In the genomic region with DNA sequence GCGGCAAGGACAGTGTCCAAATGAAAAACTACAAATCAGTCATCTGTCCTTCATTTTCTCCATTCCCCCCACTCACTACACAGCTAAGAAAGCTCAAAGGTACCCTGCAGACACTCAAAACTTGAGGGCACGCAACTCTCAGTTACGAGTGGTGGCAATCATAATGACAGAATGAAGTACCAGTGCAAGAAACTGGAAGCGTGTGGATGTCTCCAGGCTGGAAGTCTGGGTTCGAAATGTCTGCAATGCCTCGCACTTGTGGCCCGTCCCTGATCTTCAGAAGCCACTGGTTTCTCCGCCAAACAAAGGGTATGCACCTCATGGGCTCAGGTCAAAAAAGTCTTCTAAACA, we compare ENCODE assay signal across 8 cellular contexts. TPM values are rescaled to one million over a fixed set of nuclear protein-coding genes. Genes with fewer than 3 reads are reported as not detected.
DNase-seq lines count a peak whose midpoint lies in the region; ATAC-seq and TF ChIP-seq lines count a peak whose summit lies in the region.

No MANE protein-coding gene starts in this region.

- peaks cover 3% of the 10 kb centered on the region for H3K36me3 ChIP-seq in suprapubic skin

- no peaks in the 10 kb centered on the region for H3K27me3 Mint-ChIP-seq in activated CD8-positive, alpha-beta T cell treated with anti-CD3 and anti-CD28 coated beads, Interleukin-2, amount 10 ng/mL, durations not matched to agents 7 days and 5 days (ENCODE audit: low read depth)
- H3K27me3 Mint-ChIP-seq in immature natural killer cell (ENCODE audit: low read depth in 3 of 3) = peaks cover 0 to 8% (median 1%) of the 10 kb centered on the region in 3 donors

- H3K27ac ChIP-seq in suprapubic skin = peak overlapping the region; percentile 71

- CTCF ChIA-PET in activated CD8-positive, alpha-beta T cell treated with anti-CD3 and anti-CD28 coated beads, Interleukin-2, amount 10 ng/mL, durations not matched to agents 7 days and 5 days (lab: Charles Lee) = interaction anchor here (0.8 to 2.8 kb wide), 5 partner anchors 11 to 83 kb away, joined by 3 to 16 read pairs (median 3); a partner anchor contains a TSS

- peak overlapping the region; percentile 86 for H3K4me3 ChIP-seq in suprapubic skin

- TF ChIP-seq CTCF in suprapubic skin (IDR thresholded peaks at IDR 0.05) = no peak

- H3K36me3 Mint-ChIP-seq in activated CD8-positive, alpha-beta T cell treated with anti-CD3 and anti-CD28 coated beads, Interleukin-2, amount 10 ng/mL, durations not matched to agents 7 days and 5 days (ENCODE audit: low read depth) = peaks cover 6% of the 10 kb centered on the region
- H3K36me3 Mint-ChIP-seq in immature natural killer cell = peaks cover 0 to 4% (median 0%) of the 10 kb centered on the region in 3 donors

- peak; percentile 13 for DNase-seq in DMS79 treated with DMSO at 0.1 percent for 48 hours (lab: John Stamatoyannopoulos, UW)
- no peak for DNase-seq in DMS79 (lab: John Stamatoyannopoulos, UW)
- DNase-seq in activated CD8-positive, alpha-beta T cell treated with anti-CD3 and anti-CD28 coated beads, Interleukin-2, amount 10 ng/mL, durations not matched to agents 7 days and 5 days = no peak
- DNase-seq in immature natural killer cell = peak in 1 of 3 donors; percentile 2
- no peak for DNase-seq in suprapubic skin (ENCODE audit: low spot score in 2 of 2)
- DNase-seq in NCI-H1930 (lab: John Stamatoyannopoulos, UW) = no peak

- TF ChIP-seq EP300 in suprapubic skin (IDR thresholded peaks at IDR 0.05) = no peak

- peaks cover 19% of the 10 kb centered on the region for H3K4me1 ChIP-seq in suprapubic skin

- 29% methylated on average over 8 of the region's 8 CpGs for WGBS in suprapubic skin

- peaks cover 17% of the 10 kb centered on the region for H3K4me1 Mint-ChIP-seq in activated CD8-positive, alpha-beta T cell treated with anti-CD3 and anti-CD28 coated beads, Interleukin-2, amount 10 ng/mL, durations not matched to agents 7 days and 5 days (ENCODE audit: low read depth)
- H3K4me1 Mint-ChIP-seq in immature natural killer cell = peaks cover 15 to 20% of the 10 kb centered on the region in 2 donors

- H3K27ac Mint-ChIP-seq in activated CD8-positive, alpha-beta T cell treated with anti-CD3 and anti-CD28 coated beads, Interleukin-2, amount 10 ng/mL, durations not matched to agents 7 days and 5 days = peak overlapping the region; percentile 97
- H3K27ac Mint-ChIP-seq in immature natural killer cell = peak overlapping the region; percentile 87 to 95 (median 92)

- no peaks in the 10 kb centered on the region for H3K9me3 ChIP-seq in suprapubic skin

- ATAC-seq in activated CD8-positive, alpha-beta T cell treated with anti-CD3 and anti-CD28 coated beads, Interleukin-2, amount 10 ng/mL, durations not matched to agents 7 days and 5 days = no peak
- ATAC-seq in HG02981 (IDR thresholded peaks at IDR 0.05; ENCODE audit: unreplicated experiment) = no peak
- no peak for ATAC-seq in GM19467 (IDR thresholded peaks at IDR 0.05; ENCODE audit: unreplicated experiment)

- peak overlapping the region; percentile 96 for H3K4me3 Mint-ChIP-seq in activated CD8-positive, alpha-beta T cell treated with anti-CD3 and anti-CD28 coated beads, Interleukin-2, amount 10 ng/mL, durations not matched to agents 7 days and 5 days
- H3K4me3 Mint-ChIP-seq in immature natural killer cell = peak overlapping the region; percentile 92 to 96 (median 94)

- POLR2A ChIA-PET in activated CD8-positive, alpha-beta T cell treated with anti-CD3 and anti-CD28 coated beads, Interleukin-2, amount 10 ng/mL, durations not matched to agents 7 days and 5 days (lab: Charles Lee) = interaction anchor here (0.6 to 2.2 kb wide), 9 partner anchors 11 to 930 kb away, joined by 3 to 24 read pairs (median 6); a partner anchor contains a TSS

- H3K9me3 Mint-ChIP-seq in activated CD8-positive, alpha-beta T cell treated with anti-CD3 and anti-CD28 coated beads, Interleukin-2, amount 10 ng/mL, durations not matched to agents 7 days and 5 days (ENCODE audit: insufficient read depth) = no peaks in the 10 kb centered on the region
- no peaks in the 10 kb centered on the region for H3K9me3 Mint-ChIP-seq in immature natural killer cell

- no peaks in the 10 kb centered on the region for H3K27me3 ChIP-seq in suprapubic skin

- TF ChIP-seq POLR2A in suprapubic skin (IDR thresholded peaks at IDR 0.05) = no peak

RNA-seq across cellular contexts. Expression of a gene that starts 0.6 kb away (rescaled TPM):
- total RNA-seq in activated CD8-positive, alpha-beta T cell treated with anti-CD3 and anti-CD28 coated beads, Interleukin-2, amount 10 ng/mL, durations not matched to agents 7 days and 5 days = 10 to 100 TPM; 48.5 to 50.1 TPM
- 1 to 10 TPM; 5.7 to 7.2 (median 6.4) TPM for polyA plus RNA-seq in immature natural killer cell
- total RNA-seq in suprapubic skin = 1 to 10 TPM; 5.4 to 8.5 (median 6.5) TPM

RNA-seq across cellular contexts. Expression of a gene that starts 21.8 kb away (rescaled TPM):
- 100 to 1,000 TPM; 205 to 218 TPM for total RNA-seq in activated CD8-positive, alpha-beta T cell treated with anti-CD3 and anti-CD28 coated beads, Interleukin-2, amount 10 ng/mL, durations not matched to agents 7 days and 5 days
- polyA plus RNA-seq in immature natural killer cell = 1 to 10 TPM; 2.0 to 4.9 (median 2.0) TPM
- 10 to 100 TPM in 2 of 4 donors, 1 to 10 TPM in 2; 8.5 to 19.9 (median 10.8) TPM for total RNA-seq in suprapubic skin

RNA-seq across cellular contexts. Expression of a gene that starts 45.9 kb away (rescaled TPM):
- total RNA-seq in activated CD8-positive, alpha-beta T cell treated with anti-CD3 and anti-CD28 coated beads, Interleukin-2, amount 10 ng/mL, durations not matched to agents 7 days and 5 days = 10 to 100 TPM; 23.9 to 28.3 TPM
- 10 to 100 TPM; 22.4 to 28.2 (median 24.3) TPM for polyA plus RNA-seq in immature natural killer cell
- 10 to 100 TPM; 25.7 to 37.2 (median 31.2) TPM for total RNA-seq in suprapubic skin

Comparison
In these comparisons a context has a peak if more than half of its experiments do, and no peak if none do; other contexts are left out.
1. RNA of a gene that starts 0.6 kb away (total RNA-seq): 48.5 to 50.1 TPM in activated CD8-positive, alpha-beta T cell treated with anti-CD3 and anti-CD28 coated beads, Interleukin-2, amount 10 ng/mL, durations not matched to agents 7 days and 5 days; 5.4 to 8.5 TPM in suprapubic skin; every median in the first group is over 4 times any median in the second.
2. RNA of a gene that starts 21.8 kb away (total RNA-seq): 205 to 218 TPM in activated CD8-positive, alpha-beta T cell treated with anti-CD3 and anti-CD28 coated beads, Interleukin-2, amount 10 ng/mL, durations not matched to agents 7 days and 5 days; 8.5 to 19.9 TPM in suprapubic skin; every median in the first group is over 4 times any median in the second.